Comparison of ENCODE assay signal across 31 cellular contexts in the genomic region with DNA sequence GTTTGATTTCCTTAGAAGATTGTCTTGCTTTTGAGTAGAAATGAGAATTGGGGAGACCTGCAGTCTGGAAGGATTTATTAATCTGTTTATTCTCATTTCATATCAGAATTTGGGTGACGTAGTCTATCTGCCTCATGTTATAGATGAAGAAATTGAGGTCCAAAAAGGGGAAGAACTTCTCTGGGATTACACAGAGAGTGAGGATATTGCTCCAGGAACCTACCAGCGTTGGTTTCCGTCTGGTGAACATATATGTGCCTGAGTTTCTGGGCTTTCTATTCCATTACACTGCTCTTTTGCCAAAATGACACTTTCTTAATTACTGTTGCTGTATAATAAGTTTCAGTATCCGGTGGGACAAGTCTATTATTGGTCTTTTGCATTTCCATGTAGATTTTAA. TPM values are rescaled to one million over a fixed set of nuclear protein-coding genes. Genes with fewer than 3 reads are reported as not detected.
"Had no signal": no experiment of that assay in that cellular context is flagged by ENCODE, and none has a peak within 500 bp of the region (broad histone marks: within the 10 kb centered on the region; RNA-seq: fewer than 3 reads in every experiment).

No MANE protein-coding gene starts in this region.

- H3K36me3 ChIP-seq: adrenal gland, cardiac muscle cell, colonic mucosa, WERI-Rb-1 had no signal

- H3K27me3 Mint-ChIP-seq: activated naive CD4-positive, alpha-beta T cell treated with anti-CD3 and anti-CD28 coated beads, Interleukin-2, amount 50 U/mL, for 24 hours; activated naive CD8-positive, alpha-beta T cell treated with anti-CD3 and anti-CD28 coated beads, Interleukin-2, amount 50 U/mL, for 24 hours had no signal

- H3K9me3 ChIP-seq: adrenal gland, body of pancreas, colonic mucosa had no signal

- DNase-seq: activated B cell treated with CpG ODN at 0.5 μM for 24 hours; activated CD4-positive, alpha-beta T cell treated with anti-CD3 and anti-CD28 coated beads for 48 hours; activated CD4-positive, alpha-beta T cell treated with anti-CD3 and anti-CD28 coated beads, Interleukin-2, amount 50 U/mL, for 1 hour; activated CD4-positive, alpha-beta T cell treated with anti-CD3 and anti-CD28 coated beads, Interleukin-2, amount 50 U/mL, for 48 hours; activated CD8-positive, alpha-beta memory T cell treated with anti-CD3 and anti-CD28 coated beads for 24 hours; activated CD8-positive, alpha-beta T cell treated with anti-CD3 and anti-CD28 coated beads for 36 hours; activated effector memory CD4-positive, alpha-beta T cell treated with anti-CD3 and anti-CD28 coated beads, Interleukin-2, amount 50 U/mL, for 16 hours; activated naive CD4-positive, alpha-beta T cell treated with anti-CD3 and anti-CD28 coated beads for 36 hours; activated naive CD8-positive, alpha-beta T cell treated with anti-CD3 and anti-CD28 coated beads for 36 hours; activated naive CD8-positive, alpha-beta T cell treated with anti-CD3 and anti-CD28 coated beads, Interleukin-2, amount 50 U/mL, for 24 hours; activated T-cell treated with anti-CD3 and anti-CD28 coated beads, Interleukin-2, amount 50 U/mL, for 4 hours; adrenal gland; amygdala; aorta; body of pancreas; central memory CD4-positive, alpha-beta T cell; cerebellar nuclear complex; colonic mucosa; dorsolateral prefrontal cortex; effector memory CD4-positive, alpha-beta T cell; endodermal cell; foreskin fibroblast; head of caudate nucleus; T-helper 17 cell; T1000; WERI-Rb-1 had no signal

- H3K27ac Mint-ChIP-seq: activated B cell treated with CpG ODN at 0.5 μM for 24 hours; activated CD8-positive, alpha-beta T cell treated with anti-CD3 and anti-CD28 coated beads for 36 hours; activated naive CD4-positive, alpha-beta T cell treated with anti-CD3 and anti-CD28 coated beads for 36 hours; activated naive CD4-positive, alpha-beta T cell treated with anti-CD3 and anti-CD28 coated beads, Interleukin-2, amount 50 U/mL, for 24 hours; activated naive CD8-positive, alpha-beta T cell treated with anti-CD3 and anti-CD28 coated beads for 36 hours; activated naive CD8-positive, alpha-beta T cell treated with anti-CD3 and anti-CD28 coated beads, Interleukin-2, amount 50 U/mL, for 24 hours; activated T-helper 1 cell treated with anti-CD3 and anti-CD28 coated beads, Interleukin-12 subunit alpha, Interleukin-12 subunit beta, Interleukin-2, Interleukin-4 antibody, amounts not matched to agents 30 ng/mL and 10 ng/mL and 1 ng/mL, durations not matched to agents 14 hours and 24 hours and 36 hours; activated T-helper 2 cell treated with anti-CD3 and anti-CD28 coated beads, Interferon-gamma antibody, Interleukin-2, Interleukin-4, amounts not matched to agents 10 μg/mL and 5 μg/mL and 100 μg/mL, durations not matched to agents 14 hours and 24 hours and 36 hours; endodermal cell; T-helper 17 cell; T-helper 2 cell treated with Interferon-gamma antibody and Interleukin-4, amounts not matched to agents 5 μg/mL and 100 μg/mL, for 36 hours had no signal

- H3K9me3 Mint-ChIP-seq: activated naive CD8-positive, alpha-beta T cell treated with anti-CD3 and anti-CD28 coated beads for 36 hours; activated naive CD8-positive, alpha-beta T cell treated with anti-CD3 and anti-CD28 coated beads, Interleukin-2, amount 50 U/mL, for 24 hours; activated T-cell treated with anti-CD3 and anti-CD28 coated beads, Interleukin-2, amount 50 U/mL, for 4 hours had no signal

- H3K27ac ChIP-seq: adrenal gland, body of pancreas, cardiac muscle cell, colonic mucosa, WERI-Rb-1 had no signal

- H3K4me3 Mint-ChIP-seq: activated B cell treated with CpG ODN at 0.5 μM for 24 hours; activated CD8-positive, alpha-beta T cell treated with anti-CD3 and anti-CD28 coated beads for 36 hours; activated naive CD4-positive, alpha-beta T cell treated with anti-CD3 and anti-CD28 coated beads for 36 hours; activated naive CD4-positive, alpha-beta T cell treated with anti-CD3 and anti-CD28 coated beads, Interleukin-2, amount 50 U/mL, for 24 hours; activated naive CD8-positive, alpha-beta T cell treated with anti-CD3 and anti-CD28 coated beads for 36 hours; activated naive CD8-positive, alpha-beta T cell treated with anti-CD3 and anti-CD28 coated beads, Interleukin-2, amount 50 U/mL, for 24 hours; activated T-cell treated with anti-CD3 and anti-CD28 coated beads, Interleukin-2, amount 50 U/mL, for 4 hours; activated T-helper 1 cell treated with anti-CD3 and anti-CD28 coated beads, Interleukin-12 subunit alpha, Interleukin-12 subunit beta, Interleukin-2, Interleukin-4 antibody, amounts not matched to agents 30 ng/mL and 10 ng/mL and 1 ng/mL, durations not matched to agents 14 hours and 24 hours and 36 hours; endodermal cell; T-helper 17 cell; T-helper 2 cell treated with Interferon-gamma antibody and Interleukin-4, amounts not matched to agents 5 μg/mL and 100 μg/mL, for 36 hours had no signal

- H3K4me1 Mint-ChIP-seq: activated B cell treated with CpG ODN at 0.5 μM for 24 hours; activated naive CD8-positive, alpha-beta T cell treated with anti-CD3 and anti-CD28 coated beads, Interleukin-2, amount 50 U/mL, for 24 hours had no signal

- H3K36me3 Mint-ChIP-seq: activated naive CD8-positive, alpha-beta T cell treated with anti-CD3 and anti-CD28 coated beads for 36 hours had no signal

- H3K27me3 ChIP-seq: adrenal gland, body of pancreas, cardiac muscle cell, colonic mucosa, dorsolateral prefrontal cortex had no signal

- H3K4me3 ChIP-seq: adrenal gland, body of pancreas, cardiac muscle cell, colonic mucosa, dorsolateral prefrontal cortex had no signal

RNA-seq across cellular contexts. Expression of gene CTDSPL, which starts 51.9 kb away (rescaled TPM):
- total RNA-seq: activated B cell treated with CpG ODN at 0.5 μM for 24 hours had no signal
